In genomic region chr10:119349937-119350513, GRCh38 we compare ENCODE assay signal across 15 cellular contexts.
DNase-seq lines count a peak whose midpoint lies in the region; ATAC-seq, FAIRE-seq and TF ChIP-seq lines count a peak whose summit lies in the region.
"Had no signal": no experiment of that assay in that cellular context is flagged by ENCODE, and none has a peak within 500 bp of the region (broad histone marks: within the 10 kb centered on the region; RNA-seq: fewer than 3 reads in every experiment).

No MANE protein-coding gene starts in this region.

- H3K9me3 ChIP-seq in IMR-90 (ENCODE audit: control insufficient read depth, insufficient read depth, low read length) (peaks cover 4% of the 10 kb centered on the region; the same call in 1 of the 2 replicates), fibroblast of lung (ENCODE audit: control insufficient read depth, insufficient read depth, low read depth, low read length) (no peaks in the 10 kb centered on the region), pancreas (no peaks in the 10 kb centered on the region), tibial artery (no peaks in the 10 kb centered on the region), psoas muscle (peaks cover 10% of the 10 kb centered on the region)

- TF ChIP-seq CTCF in IMR-90 (conservative IDR thresholded peaks at IDR 0.05; ENCODE audit: low read depth, low read length) (no peak), fibroblast of lung (conservative IDR thresholded peaks at IDR 0.05 in 1 of 2, IDR thresholded peaks at IDR 0.05 in 1 of 2; ENCODE audit: low read depth in 1 of 2, low read length in 2 of 2) (no peak), pancreas (IDR thresholded peaks at IDR 0.05) (no peak), tibial artery (IDR thresholded peaks at IDR 0.05) (no peak), psoas muscle (IDR thresholded peaks at IDR 0.05) (no peak)

- no peak overlapping the region for H2BK120ac ChIP-seq in IMR-90 (ENCODE audit: low read depth, low read length)

- no peak for TF ChIP-seq RAD21 in IMR-90 (IDR thresholded peaks at IDR 0.05; ENCODE audit: low read length)

- peaks cover 38 to 82% of the 10 kb centered on the region in 2 experiments for H3K79me1 ChIP-seq in IMR-90 (ENCODE audit: low read depth in 1 of 2, low read length in 2 of 2)

- no peak for TF ChIP-seq POLR2A in IMR-90 (IDR thresholded peaks at IDR 0.05; ENCODE audit: low read depth, low read length)

- no peak overlapping the region for H2BK15ac ChIP-seq in IMR-90 (ENCODE audit: low read depth, low read length)

- H3K4me1 ChIP-seq in IMR-90 (ENCODE audit: control insufficient read depth, insufficient read depth, low read length), result peaks cover 28% of the 10 kb centered on the region
- peaks cover 26% of the 10 kb centered on the region for H3K4me1 ChIP-seq in fibroblast of lung (ENCODE audit: control insufficient read depth, extremely low read depth, insufficient read depth, low read length)
- peaks cover 0 to 4% (median 0%) of the 10 kb centered on the region in 3 donors for H3K4me1 ChIP-seq in pancreas
- H3K4me1 ChIP-seq in tibial artery, result peaks cover 0 to 53% (median 30%) of the 10 kb centered on the region in 4 donors
- H3K4me1 ChIP-seq in psoas muscle, result peaks cover 7% of the 10 kb centered on the region

- H4K20me1 ChIP-seq in IMR-90 (ENCODE audit: insufficient read depth, low read length), result peaks cover 62% of the 10 kb centered on the region
- H4K20me1 ChIP-seq in fibroblast of lung (ENCODE audit: control insufficient read depth, extremely low read depth, insufficient read depth, low read length), result no peaks in the 10 kb centered on the region

- no peak for FAIRE-seq in pancreas (lab: Jason Lieb, UNC)

- no peak overlapping the region for H3K14ac ChIP-seq in IMR-90 (replicated peaks; ENCODE audit: low read depth, low read length)

- ATAC-seq in IMR-90 (ENCODE audit: low read depth) (no peak), pancreas (peak; percentile 32 to 57 (median 52)), GM19328 (IDR thresholded peaks at IDR 0.05; ENCODE audit: unreplicated experiment) (no peak), GM18498 (IDR thresholded peaks at IDR 0.05; ENCODE audit: unreplicated experiment) (no peak), HG03442 (IDR thresholded peaks at IDR 0.05; ENCODE audit: unreplicated experiment) (no peak), psoas muscle (no peak)

- H3K23ac ChIP-seq in IMR-90 (ENCODE audit: low read depth, low read length), result peak overlapping the region; percentile 29; the same call in 1 of the 2 replicates

- H3K9ac ChIP-seq in IMR-90 (ENCODE audit: low read depth, low read length) (peak overlapping the region; percentile 12; the same call in 1 of the 2 replicates), fibroblast of lung (ENCODE audit: insufficient read depth, low read length) (no peak overlapping the region)

- no TSS peak for BruUV-seq in IMR-90 (replicated peaks; lab: Mats Ljungman, UMichigan)

- H3K4ac ChIP-seq in IMR-90 (ENCODE audit: low read depth, low read length), result peak overlapping the region; percentile 33; the same call in 1 of the 2 replicates

- intact Hi-C loops in IMR-90 (cut with micrococcal nuclease) (no loop called here), pancreas (cut with DNase I) (no loop called here), tibial artery (cut with DNase I; ENCODE audit: low total_unique reads) (no loop called here), psoas muscle (cut with DNase I) (no loop called here)

- DNase-seq in IMR-90, result no peak
- DNase-seq in fibroblast of lung (ENCODE audit: low read depth in 2 of 2), result no peak
- no peak for DNase-seq in pancreas
- no peak for DNase-seq in tibial artery
- no peak for DNase-seq in psoas muscle
- DNase-seq: C1 segment of cervical spinal cord, EL, HCEC 1CT, NCI-H1417 treated with DMSO at 0.1 percent for 48 hours, NCI-H2029, NCI-H510A treated with DMSO at 0.1 percent for 48 hours, SJCRH30 had no signal

- no peak overlapping the region for H2AK5ac ChIP-seq in IMR-90 (ENCODE audit: low read depth, low read length)

- H4K8ac ChIP-seq in IMR-90 (ENCODE audit: low read depth in 2 of 2, low read length in 2 of 2), result peak overlapping the region in 1 of 2 experiments; percentile 18; a peak in 2 of 4 replicates

- 88% methylated on average over 5 of the region's 9 CpGs; no CpG with 5 or more reads in 1 of the 2 experiments for WGBS in IMR-90 (ENCODE audit: extremely low coverage in 2 of 2, insufficient read length in 1 of 2), 2 experiments
- 57% methylated on average over 9 of the region's 9 CpGs for WGBS in pancreas, 2 donors
- WGBS in psoas muscle, 3 donors, result 68 to 78% (median 74%) methylated on average over 9 of the region's 9 CpGs

- H2AFZ ChIP-seq in IMR-90 (replicated peaks; ENCODE audit: low read length, poor library complexity) (no peak overlapping the region), fibroblast of lung (ENCODE audit: low read length) (no peak overlapping the region)

- no peak overlapping the region for H3K4me3 ChIP-seq in IMR-90 (ENCODE audit: insufficient read depth, low read depth, low read length)
- H3K4me3 ChIP-seq in fibroblast of lung (replicated peaks in 1 of 4; ENCODE audit: control extremely low read depth in 1 of 4, insufficient read depth in 1 of 4, low read depth in 3 of 4, low read length in 4 of 4), result no peak overlapping the region
- no peak overlapping the region for H3K4me3 ChIP-seq in pancreas
- H3K4me3 ChIP-seq in tibial artery, result no peak overlapping the region
- no peak overlapping the region for H3K4me3 ChIP-seq in psoas muscle
- H3K4me3 ChIP-seq: SJCRH30 had no signal

- H3K9me1 ChIP-seq in IMR-90 (ENCODE audit: insufficient read depth, low read length), result peaks cover 9% of the 10 kb centered on the region

- H2BK5ac ChIP-seq in IMR-90 (ENCODE audit: low read depth, low read length, poor library complexity, severe bottlenecking), result peak overlapping the region; percentile 23

- POLR2A ChIA-PET in IMR-90 (lab: Charles Lee; ENCODE audit: unreplicated experiment), result no interaction called here

- H2AK9ac ChIP-seq in IMR-90 (replicated peaks; ENCODE audit: low read depth, low read length, poor library complexity), result no peak overlapping the region

- H3K27ac ChIP-seq in IMR-90 (ENCODE audit: insufficient read depth, low read length), result peak overlapping the region; percentile 72; the same call in 1 of the 2 replicates
- H3K27ac ChIP-seq in fibroblast of lung (ENCODE audit: insufficient read depth, low read length), result peak overlapping the region; percentile 38
- H3K27ac ChIP-seq in pancreas, result no peak overlapping the region
- peak overlapping the region; percentile 35 to 53 for H3K27ac ChIP-seq in tibial artery
- no peak overlapping the region for H3K27ac ChIP-seq in psoas muscle
- H3K27ac ChIP-seq: SJCRH30 had no signal

- H3K79me2 ChIP-seq in fibroblast of lung (ENCODE audit: control insufficient read depth, insufficient read depth, low read length), result peaks cover 14% of the 10 kb centered on the region

- peaks cover 43% of the 10 kb centered on the region for H3K36me3 ChIP-seq in IMR-90 (ENCODE audit: control insufficient read depth, insufficient read depth, low read length)
- no peaks in the 10 kb centered on the region for H3K36me3 ChIP-seq in fibroblast of lung (ENCODE audit: control insufficient read depth, insufficient read depth, low read length)
- no peaks in the 10 kb centered on the region for H3K36me3 ChIP-seq in pancreas
- H3K36me3 ChIP-seq in tibial artery, result peaks cover 0 to 8% (median 0%) of the 10 kb centered on the region in 3 donors
- no peaks in the 10 kb centered on the region for H3K36me3 ChIP-seq in psoas muscle (ENCODE audit: insufficient read depth in 1 of 2, low read depth in 1 of 2)
- H3K36me3 ChIP-seq: SJCRH30 had no signal

- peak overlapping the region; percentile 58 for H3K18ac ChIP-seq in IMR-90 (ENCODE audit: low read depth, low read length)

- H3K56ac ChIP-seq in IMR-90 (ENCODE audit: extremely low read depth, insufficient read depth, low read length), result no peak overlapping the region

- dilution Hi-C loops in IMR-90 (cut with HindIII; ENCODE audit: low sequenced_read_pairs, unreplicated experiment), result no loop called here

- H3K27me3 ChIP-seq in IMR-90 (ENCODE audit: control insufficient read depth, insufficient read depth, low read length) (no peaks in the 10 kb centered on the region), fibroblast of lung (ENCODE audit: control insufficient read depth, insufficient read depth, low read length) (no peaks in the 10 kb centered on the region), pancreas (no peaks in the 10 kb centered on the region), tibial artery (no peaks in the 10 kb centered on the region), psoas muscle (ENCODE audit: insufficient read depth in 3 of 3, low read length in 2 of 3) (no peaks in the 10 kb centered on the region)
- H3K27me3 ChIP-seq: SJCRH30 had no signal

- in situ Hi-C loops in IMR-90 (cut with MboI; ENCODE audit: low sequenced_read_pairs), result no loop called here

- H3K4me2 ChIP-seq in IMR-90 (ENCODE audit: low read depth, low read length) (peak overlapping the region; percentile 22; the same call in 1 of the 2 replicates), fibroblast of lung (ENCODE audit: extremely low read depth, insufficient read depth, low read length) (no peak overlapping the region)

- peak overlapping the region; percentile 19; the same call in 1 of the 2 replicates for H4K5ac ChIP-seq in IMR-90 (ENCODE audit: low read depth, low read length)

- peak overlapping the region; percentile 4; the same call in 1 of the 2 replicates for H4K91ac ChIP-seq in IMR-90 (ENCODE audit: insufficient read depth, low read depth, low read length)

- H2BK20ac ChIP-seq in IMR-90 (ENCODE audit: low read depth, low read length), result no peak overlapping the region

- CTCF ChIA-PET in IMR-90 (lab: Yijun Ruan, JAX), result interaction anchor here (1.6 kb wide), 1 partner anchor 143 kb away, joined by 3 read pairs; no protein-coding TSS in a partner anchor

TF ChIP-seq in IMR-90, 13 proteins besides CTCF, POLR2A, EP300 and RAD21 (continues in another document):
- TF ChIP-seq SMC3 (IDR thresholded peaks at IDR 0.05; ENCODE audit: low read depth, low read length), result no peak
- TF ChIP-seq MAFK (IDR thresholded peaks at IDR 0.05; ENCODE audit: low read depth, low read length), result no peak
- no peak for TF ChIP-seq BHLHE40 (IDR thresholded peaks at IDR 0.05; ENCODE audit: low read depth, low read length)
- no peak for TF ChIP-seq MXI1 (IDR thresholded peaks at IDR 0.05; ENCODE audit: borderline replicate concordance, low read depth, low read length)
- TF ChIP-seq NFE2L2 (IDR thresholded peaks at IDR 0.05; ENCODE audit: low read depth, low read length), result no peak
- no peak for TF ChIP-seq USF2 (IDR thresholded peaks at IDR 0.05; ENCODE audit: low read depth, low read length)
- TF ChIP-seq FOS (IDR thresholded peaks at IDR 0.05; ENCODE audit: low read depth, low read length), result no peak

Comparison
In these comparisons a context has a peak if more than half of its experiments do, and no peak if none do; other contexts are left out.
1. ATAC-seq: peak in pancreas (4 of 4); none in IMR-90 (single experiment), GM19328 (single experiment), GM18498 (single experiment), HG03442 (single experiment) and psoas muscle (0 of 4).
2. H3K27ac ChIP-seq: peak in IMR-90 (single experiment), fibroblast of lung (single experiment) and tibial artery (2 of 2); none in pancreas (0 of 4) and psoas muscle (single experiment).